In the genomic region with DNA sequence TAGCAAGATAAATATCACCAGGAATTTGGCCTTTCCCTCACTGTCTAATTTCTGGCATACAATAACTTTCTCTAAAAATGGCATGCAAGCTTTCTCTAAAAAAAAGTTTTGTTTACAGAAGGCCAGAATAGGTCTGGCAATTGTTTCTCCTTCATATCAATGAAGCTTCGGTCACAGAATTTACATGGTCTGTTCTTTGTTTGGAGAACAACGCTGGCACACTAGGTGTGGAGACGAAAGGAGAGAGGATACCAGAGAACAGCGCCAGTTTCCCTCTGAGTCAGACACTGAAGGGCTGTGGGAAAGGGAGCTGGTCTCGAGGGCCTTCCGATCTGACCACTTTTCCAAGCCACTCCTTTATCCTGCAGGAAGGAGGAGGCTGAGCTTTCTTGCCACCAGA, we compare ENCODE assay signal across 1 cellular context.
TF ChIP-seq lines count a peak whose summit lies in the region.

No MANE protein-coding gene starts in this region.

TF ChIP-seq in HepG2, 621 proteins besides CTCF, POLR2A, EP300 and RAD21 (continued from another document):
- TF ChIP-seq NPAS2 (CRISPR knock-in tag; IDR thresholded peaks at IDR 0.05; ENCODE audit: borderline replicate concordance) (no peak), ZNF317 (CRISPR knock-in tag; IDR thresholded peaks at IDR 0.05) (no peak), ZNF614 (CRISPR knock-in tag; IDR thresholded peaks at IDR 0.05; ENCODE audit: borderline replicate concordance) (no peak), GABPA (IDR thresholded peaks at IDR 0.05; ENCODE audit: low read depth, low read length) (no peak), GABPA (CRISPR knock-in tag; IDR thresholded peaks at IDR 0.05; ENCODE audit: low read depth) (no peak), YEATS2 (CRISPR knock-in tag; IDR thresholded peaks at IDR 0.05; ENCODE audit: borderline replicate concordance) (no peak), ZNF570 (CRISPR knock-in tag; IDR thresholded peaks at IDR 0.05; ENCODE audit: borderline replicate concordance) (no peak), PAF1 (CRISPR knock-in tag; IDR thresholded peaks at IDR 0.05) (no peak)
- TF ChIP-seq, protein P1, sequence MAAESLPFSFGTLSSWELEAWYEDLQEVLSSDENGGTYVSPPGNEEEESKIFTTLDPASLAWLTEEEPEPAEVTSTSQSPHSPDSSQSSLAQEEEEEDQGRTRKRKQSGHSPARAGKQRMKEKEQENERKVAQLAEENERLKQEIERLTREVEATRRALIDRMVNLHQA (CRISPR knock-in tag; IDR thresholded peaks at IDR 0.05) = no peak
- TF ChIP-seq, protein P2, sequence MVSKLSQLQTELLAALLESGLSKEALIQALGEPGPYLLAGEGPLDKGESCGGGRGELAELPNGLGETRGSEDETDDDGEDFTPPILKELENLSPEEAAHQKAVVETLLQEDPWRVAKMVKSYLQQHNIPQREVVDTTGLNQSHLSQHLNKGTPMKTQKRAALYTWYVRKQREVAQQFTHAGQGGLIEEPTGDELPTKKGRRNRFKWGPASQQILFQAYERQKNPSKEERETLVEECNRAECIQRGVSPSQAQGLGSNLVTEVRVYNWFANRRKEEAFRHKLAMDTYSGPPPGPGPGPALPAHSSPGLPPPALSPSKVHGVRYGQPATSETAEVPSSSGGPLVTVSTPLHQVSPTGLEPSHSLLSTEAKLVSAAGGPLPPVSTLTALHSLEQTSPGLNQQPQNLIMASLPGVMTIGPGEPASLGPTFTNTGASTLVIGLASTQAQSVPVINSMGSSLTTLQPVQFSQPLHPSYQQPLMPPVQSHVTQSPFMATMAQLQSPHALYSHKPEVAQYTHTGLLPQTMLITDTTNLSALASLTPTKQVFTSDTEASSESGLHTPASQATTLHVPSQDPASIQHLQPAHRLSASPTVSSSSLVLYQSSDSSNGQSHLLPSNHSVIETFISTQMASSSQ (IDR thresholded peaks at IDR 0.05; ENCODE audit: low read depth) = no peak
- TF ChIP-seq, protein P2 (CRISPR knock-in tag; IDR thresholded peaks at IDR 0.05; ENCODE audit: borderline replicate concordance) = no peak
